Comparison of ENCODE assay signal across 1 cellular context in the genomic region with DNA sequence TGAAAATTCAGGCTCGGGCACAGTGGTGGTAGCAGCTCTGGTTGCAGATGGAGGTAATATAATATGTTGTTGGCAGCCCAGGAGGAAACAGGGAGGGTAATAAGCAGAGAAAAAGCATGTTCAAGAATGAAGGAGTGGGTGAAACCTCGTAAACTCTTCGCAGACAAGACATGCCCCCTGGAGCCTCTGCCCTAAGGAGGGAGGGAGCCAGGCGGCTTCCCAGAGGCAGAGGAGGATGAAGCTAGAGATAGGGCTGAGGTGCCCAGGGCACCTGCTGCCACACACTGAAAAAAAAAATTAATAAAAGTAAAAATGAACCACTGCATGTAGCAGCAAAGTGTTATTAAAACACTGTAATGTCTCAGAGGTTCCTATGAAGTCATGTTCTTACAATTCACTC.
TF ChIP-seq lines count a peak whose summit lies in the region.

No MANE protein-coding gene starts in this region.

TF ChIP-seq in SK-N-SH treated with all-trans-retinoic acid at 6 μM for 48 hours, 23 proteins besides CTCF, POLR2A, EP300 and RAD21 (continued from another document):
- no peak for TF ChIP-seq OSR1 (CRISPR knock-in tag; IDR thresholded peaks at IDR 0.05)
- TF ChIP-seq RARB (CRISPR knock-in tag; IDR thresholded peaks at IDR 0.05), result no peak
- TF ChIP-seq, protein P1, sequence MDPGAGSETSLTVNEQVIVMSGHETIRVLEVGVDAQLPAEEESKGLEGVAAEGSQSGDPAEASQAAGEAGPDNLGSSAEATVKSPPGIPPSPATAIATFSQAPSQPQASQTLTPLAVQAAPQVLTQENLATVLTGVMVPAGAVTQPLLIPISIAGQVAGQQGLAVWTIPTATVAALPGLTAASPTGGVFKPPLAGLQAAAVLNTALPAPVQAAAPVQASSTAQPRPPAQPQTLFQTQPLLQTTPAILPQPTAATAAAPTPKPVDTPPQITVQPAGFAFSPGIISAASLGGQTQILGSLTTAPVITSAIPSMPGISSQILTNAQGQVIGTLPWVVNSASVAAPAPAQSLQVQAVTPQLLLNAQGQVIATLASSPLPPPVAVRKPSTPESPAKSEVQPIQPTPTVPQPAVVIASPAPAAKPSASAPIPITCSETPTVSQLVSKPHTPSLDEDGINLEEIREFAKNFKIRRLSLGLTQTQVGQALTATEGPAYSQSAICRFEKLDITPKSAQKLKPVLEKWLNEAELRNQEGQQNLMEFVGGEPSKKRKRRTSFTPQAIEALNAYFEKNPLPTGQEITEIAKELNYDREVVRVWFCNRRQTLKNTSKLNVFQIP (CRISPR knock-in tag; IDR thresholded peaks at IDR 0.05; ENCODE audit: borderline replicate concordance, low read depth), result no peak
- no peak for TF ChIP-seq CSDC2 (CRISPR knock-in tag; IDR thresholded peaks at IDR 0.05)
- TF ChIP-seq ESRRG (CRISPR knock-in tag; IDR thresholded peaks at IDR 0.05), result no peak
- TF ChIP-seq ZNF8 (CRISPR knock-in tag; IDR thresholded peaks at IDR 0.05), result no peak
- no peak for TF ChIP-seq ZFP30 (CRISPR knock-in tag; IDR thresholded peaks at IDR 0.05)
- no peak for TF ChIP-seq ARNTL (CRISPR knock-in tag; IDR thresholded peaks at IDR 0.05; ENCODE audit: borderline replicate concordance, low read depth)
- TF ChIP-seq, protein P2, sequence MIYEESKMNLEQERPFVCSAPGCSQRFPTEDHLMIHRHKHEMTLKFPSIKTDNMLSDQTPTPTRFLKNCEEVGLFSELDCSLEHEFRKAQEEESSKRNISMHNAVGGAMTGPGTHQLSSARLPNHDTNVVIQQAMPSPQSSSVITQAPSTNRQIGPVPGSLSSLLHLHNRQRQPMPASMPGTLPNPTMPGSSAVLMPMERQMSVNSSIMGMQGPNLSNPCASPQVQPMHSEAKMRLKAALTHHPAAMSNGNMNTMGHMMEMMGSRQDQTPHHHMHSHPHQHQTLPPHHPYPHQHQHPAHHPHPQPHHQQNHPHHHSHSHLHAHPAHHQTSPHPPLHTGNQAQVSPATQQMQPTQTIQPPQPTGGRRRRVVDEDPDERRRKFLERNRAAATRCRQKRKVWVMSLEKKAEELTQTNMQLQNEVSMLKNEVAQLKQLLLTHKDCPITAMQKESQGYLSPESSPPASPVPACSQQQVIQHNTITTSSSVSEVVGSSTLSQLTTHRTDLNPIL (CRISPR knock-in tag; IDR thresholded peaks at IDR 0.05; ENCODE audit: low read depth), result no peak
